19 cellular contexts compared by ENCODE assay signal in the genomic region with DNA sequence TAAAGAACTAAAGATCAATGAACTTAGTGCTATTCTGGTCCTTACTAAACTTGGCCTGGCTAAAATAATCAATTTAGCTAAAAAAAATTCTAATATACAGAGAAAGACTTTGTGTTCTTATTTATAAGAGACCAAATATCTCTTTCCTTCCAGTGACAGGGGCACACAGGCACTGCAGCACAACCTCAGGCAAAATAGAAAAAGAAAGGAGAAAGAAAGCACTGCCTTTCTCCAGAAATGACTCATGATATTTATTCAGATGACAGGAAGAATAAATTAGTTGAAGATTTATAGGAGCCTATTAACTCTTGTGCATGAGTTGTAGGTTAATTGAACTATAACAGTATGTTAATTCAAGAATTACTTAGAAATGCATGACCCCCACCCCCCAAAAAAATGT.
"Had no signal": no experiment of that assay in that cellular context is flagged by ENCODE, and none has a peak within 500 bp of the region (broad histone marks: within the 10 kb centered on the region; RNA-seq: fewer than 3 reads in every experiment).

No MANE protein-coding gene starts in this region.

- H3K4me3 ChIP-seq: dorsolateral prefrontal cortex, lung had no signal

- H3K36me3 Mint-ChIP-seq: activated CD4-positive, alpha-beta memory T cell treated with anti-CD3 and anti-CD28 coated beads for 36 hours; activated naive CD8-positive, alpha-beta T cell; brain had no signal

- H3K27ac ChIP-seq: dorsolateral prefrontal cortex, epithelial cell of prostate, foreskin keratinocyte, WERI-Rb-1 had no signal

- H3K4me3 Mint-ChIP-seq: activated CD4-positive, alpha-beta memory T cell treated with anti-CD3 and anti-CD28 coated beads for 36 hours; activated naive CD8-positive, alpha-beta T cell; brain; nephron had no signal

- H3K27ac Mint-ChIP-seq: activated CD4-positive, alpha-beta memory T cell treated with anti-CD3 and anti-CD28 coated beads for 36 hours; activated naive CD8-positive, alpha-beta T cell; nephron had no signal

- H3K27me3 ChIP-seq: foreskin keratinocyte had no signal

- ATAC-seq: foreskin keratinocyte had no signal

- H3K36me3 ChIP-seq: WERI-Rb-1 had no signal

- DNase-seq: activated CD4-positive, alpha-beta memory T cell treated with anti-CD3 and anti-CD28 coated beads for 36 hours; activated T-cell treated with anti-CD3 and anti-CD28 coated beads for 4 hours; caudate nucleus; dorsolateral prefrontal cortex; foreskin keratinocyte; glutamatergic neuron; hippocampal formation; islet precursor cell; occipital lobe; posterior cingulate gyrus; retina; stimulated activated CD8-positive, alpha-beta memory T cell treated with anti-CD3 and anti-CD28 coated beads, Interleukin-4, amount 100 ng/mL, for 48 hours; stimulated activated naive CD4-positive, alpha-beta T cell; WERI-Rb-1 had no signal

- H3K9me3 Mint-ChIP-seq: activated CD4-positive, alpha-beta memory T cell treated with anti-CD3 and anti-CD28 coated beads for 36 hours had no signal

- H3K27me3 Mint-ChIP-seq: brain had no signal

- H3K4me1 ChIP-seq: foreskin keratinocyte had no signal
